Comparison of ENCODE assay signal across 22 cellular contexts in genomic region chr9:92122792-92123191, GRCh38.
"Had no signal": no experiment of that assay in that cellular context is flagged by ENCODE, and none has a peak within 500 bp of the region (broad histone marks: within the 10 kb centered on the region; RNA-seq: fewer than 3 reads in every experiment).

No MANE protein-coding gene starts in this region.

- FAIRE-seq: endometrium had no signal

- H3K4me1 ChIP-seq: esophagus muscularis mucosa, foreskin keratinocyte, parathyroid adenoma, sigmoid colon, testis, tibial nerve had no signal

- H3K9me3 ChIP-seq: esophagus muscularis mucosa, heart left ventricle, mucosa of descending colon, sigmoid colon, testis, tibial nerve had no signal

- H3K79me2 ChIP-seq: parathyroid adenoma had no signal

- H3K4me1 Mint-ChIP-seq: central memory CD8-positive, alpha-beta T cell; natural killer cell; neural crest cell; stimulated activated naive B cell treated with anti-CD40 and anti-IgM and Interleukin-4, amounts not matched to agents 10 μg/mL and 1 μg/mL and 100 μg/mL, for 72 hours; stimulated activated naive CD8-positive, alpha-beta T cell treated with anti-CD3 and anti-CD28 coated beads, Interleukin-15, amount 100 ng/mL, for 72 hours had no signal

- H3K27ac ChIP-seq: dorsolateral prefrontal cortex, esophagus muscularis mucosa, foreskin keratinocyte, heart left ventricle, parathyroid adenoma, sigmoid colon, skin epidermis, testis, tibial nerve had no signal

- H3K36me3 Mint-ChIP-seq: natural killer cell; stimulated activated naive B cell treated with anti-CD40 and anti-IgM and Interleukin-4, amounts not matched to agents 10 μg/mL and 1 μg/mL and 100 μg/mL, for 72 hours had no signal

- H2AFZ ChIP-seq: parathyroid adenoma had no signal

- H3K4me3 Mint-ChIP-seq: central memory CD8-positive, alpha-beta T cell; natural killer cell; neural crest cell; stimulated activated naive B cell treated with anti-CD40 and anti-IgM and Interleukin-4, amounts not matched to agents 10 μg/mL and 1 μg/mL and 100 μg/mL, for 72 hours; stimulated activated naive CD8-positive, alpha-beta T cell treated with anti-CD3 and anti-CD28 coated beads, Interleukin-15, amount 100 ng/mL, for 72 hours had no signal

- H3K36me3 ChIP-seq: esophagus muscularis mucosa, heart left ventricle, sigmoid colon, tibial nerve had no signal

- ATAC-seq: foreskin keratinocyte; heart left ventricle; mucosa of descending colon; natural killer cell; stimulated activated naive B cell treated with anti-CD40 and anti-IgM and Interleukin-4, amounts not matched to agents 10 μg/mL and 1 μg/mL and 100 μg/mL, for 72 hours; stimulated activated naive CD8-positive, alpha-beta T cell treated with anti-CD3 and anti-CD28 coated beads, Interleukin-15, amount 100 ng/mL, for 72 hours had no signal

- H3K27me3 ChIP-seq: dorsolateral prefrontal cortex, esophagus muscularis mucosa, foreskin keratinocyte, heart left ventricle, sigmoid colon, testis, tibial nerve had no signal

- H3K27ac Mint-ChIP-seq: natural killer cell; stimulated activated naive B cell treated with anti-CD40 and anti-IgM and Interleukin-4, amounts not matched to agents 10 μg/mL and 1 μg/mL and 100 μg/mL, for 72 hours; stimulated activated naive CD8-positive, alpha-beta T cell treated with anti-CD3 and anti-CD28 coated beads, Interleukin-15, amount 100 ng/mL, for 72 hours had no signal

- H3K4me3 ChIP-seq: dorsolateral prefrontal cortex, esophagus muscularis mucosa, heart left ventricle, mucosa of descending colon, sigmoid colon, skin epidermis, testis, tibial nerve had no signal

- DNase-seq: cortex of kidney; dorsolateral prefrontal cortex; effector CD8-positive, alpha-beta T cell; foreskin keratinocyte; hippocampal formation; mucosa of descending colon; natural killer cell; occipital lobe; sigmoid colon; stimulated activated CD4-positive, alpha-beta T cell treated with anti-CD3 and anti-CD28 coated beads, Interleukin-2, amount 100 ng/mL, for 24 hours; stimulated activated CD4-positive, alpha-beta T cell treated with anti-CD3 and anti-CD28 coated beads, Interleukin-4, amount 100 ng/mL, for 4 hours; stimulated activated naive B cell treated with anti-CD40 and anti-IgM and Interleukin-4, amounts not matched to agents 10 μg/mL and 1 μg/mL and 100 μg/mL, for 72 hours; stimulated activated naive CD8-positive, alpha-beta T cell treated with anti-CD3 and anti-CD28 coated beads, Interleukin-15, amount 100 ng/mL, for 72 hours; testis had no signal

- H3K9me3 Mint-ChIP-seq: central memory CD8-positive, alpha-beta T cell; natural killer cell; neural crest cell; stimulated activated naive B cell treated with anti-CD40 and anti-IgM and Interleukin-4, amounts not matched to agents 10 μg/mL and 1 μg/mL and 100 μg/mL, for 72 hours; stimulated activated naive CD8-positive, alpha-beta T cell treated with anti-CD3 and anti-CD28 coated beads, Interleukin-15, amount 100 ng/mL, for 72 hours had no signal

- H3K9ac ChIP-seq: parathyroid adenoma had no signal
